In the genomic region with DNA sequence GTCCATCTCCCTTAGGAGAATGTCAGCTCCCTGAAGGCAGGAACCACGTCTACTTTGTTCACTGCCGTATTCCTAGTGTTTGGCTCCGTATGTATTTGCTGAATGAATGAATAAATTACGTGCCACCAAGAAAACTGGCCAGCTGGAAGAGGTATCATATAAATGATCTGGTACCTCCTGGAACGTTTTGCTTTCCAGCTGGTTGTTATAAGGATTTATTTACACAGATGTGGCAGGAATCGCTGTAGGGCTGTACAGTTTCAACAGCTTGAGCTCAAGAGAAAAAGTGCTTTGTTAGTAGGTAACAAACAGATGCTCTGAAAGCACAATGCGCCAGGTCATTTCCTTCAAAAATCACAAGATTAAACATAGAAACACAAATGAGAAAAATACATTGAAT, we compare ENCODE assay signal across 18 cellular contexts.
DNase-seq lines count a peak whose midpoint lies in the region; ATAC-seq and TF ChIP-seq lines count a peak whose summit lies in the region.
"Had no signal": no experiment of that assay in that cellular context is flagged by ENCODE, and none has a peak within 500 bp of the region (broad histone marks: within the 10 kb centered on the region; RNA-seq: fewer than 3 reads in every experiment).

No MANE protein-coding gene starts in this region.

- peak; percentile 21 for DNase-seq in COLO668 (lab: John Stamatoyannopoulos, UW; ENCODE audit: unreplicated experiment)
- peak; percentile 11 for DNase-seq in COR-L47 (lab: John Stamatoyannopoulos, UW)
- peak; percentile 49 for DNase-seq in NCI-H2029 treated with DMSO at 0.1 percent for 48 hours (lab: John Stamatoyannopoulos, UW)
- peak; percentile 6 for DNase-seq in NCI-H69 (lab: John Stamatoyannopoulos, UW)
- no peak for DNase-seq in midbrain (lab: John Stamatoyannopoulos, UW)
- DNase-seq in GM13977 (ENCODE audit: low spot score): no peak
- DNase-seq: ACHN; C1 segment of cervical spinal cord; CD8-positive, alpha-beta memory T cell; GF-D8; MM.1S; NCI-H1105 treated with DMSO at 0.1 percent for 48 hours; NCI-H187; NCI-H2227 treated with DMSO at 0.1 percent for 48 hours had no signal

- in situ Hi-C loops in GM13977 (cut with MboI; ENCODE audit: low pct_unique_long_range_greater_than_20kb, low sequenced_read_pairs, unreplicated experiment): no loop called here

- ATAC-seq in HG03460 (IDR thresholded peaks at IDR 0.05; ENCODE audit: unreplicated experiment) (no peak), GM18502 (IDR thresholded peaks at IDR 0.05; ENCODE audit: poor library complexity, unreplicated experiment) (no peak)
- ATAC-seq: Panc1, Right ventricle myocardium inferior had no signal

- no peak for TF ChIP-seq CTCF in GM13977 (IDR thresholded peaks at IDR 0.05; ENCODE audit: extremely low read depth, insufficient read depth, missing control alignments)

Comparison
In these comparisons a context has a peak if more than half of its experiments do, and no peak if none do; other contexts are left out.
1. DNase-seq: peak in COLO668 (single experiment), COR-L47 (single experiment), NCI-H2029 treated with DMSO at 0.1 percent for 48 hours (single experiment) and NCI-H69 (single experiment); none in midbrain (single experiment) and GM13977 (single experiment).